Comparison of ENCODE assay signal across 8 cellular contexts in genomic region chr2:99337931-99338580, GRCh38. TPM values are rescaled to one million over a fixed set of nuclear protein-coding genes. Genes with fewer than 3 reads are reported as not detected.
DNase-seq lines count a peak whose midpoint lies in the region; ATAC-seq lines count a peak whose summit lies in the region.

No MANE protein-coding gene starts in this region.

- H3K36me3 Mint-ChIP-seq in CD8-positive, alpha-beta memory T cell: peaks cover 0 to 14% (median under 1%) of the 10 kb centered on the region in 3 donors

- H3K9me3 ChIP-seq in CD8-positive, alpha-beta memory T cell (ENCODE audit: low read length): no peaks in the 10 kb centered on the region
- no peaks in the 10 kb centered on the region for H3K9me3 ChIP-seq in endocrine pancreas (ENCODE audit: control insufficient read depth, low read length)
- no peaks in the 10 kb centered on the region for H3K9me3 ChIP-seq in neuron (ENCODE audit: low read length)

- CTCF ChIA-PET in CD8-positive, alpha-beta memory T cell (lab: Charles Lee): interaction anchor here (0.9 to 2.1 kb wide), 3 partner anchors 28 to 158 kb away, joined by 3 to 5 read pairs (median 3); partner anchors contain the start of gene REV1

- H3K27ac Mint-ChIP-seq in CD8-positive, alpha-beta memory T cell: no peak overlapping the region

- ATAC-seq in GM21717 (IDR thresholded peaks at IDR 0.05; ENCODE audit: unreplicated experiment): peak; percentile 1
- no peak for ATAC-seq in HG03378 (IDR thresholded peaks at IDR 0.05; ENCODE audit: unreplicated experiment)

- peaks cover 37% of the 10 kb centered on the region for H3K4me1 ChIP-seq in CD8-positive, alpha-beta memory T cell (ENCODE audit: insufficient read depth, low read length)
- peaks cover 12% of the 10 kb centered on the region for H3K4me1 ChIP-seq in endocrine pancreas (ENCODE audit: control insufficient read depth, insufficient read depth, low read length)
- peaks cover 14% of the 10 kb centered on the region for H3K4me1 ChIP-seq in neuron (ENCODE audit: insufficient read depth, low read length)

- no peak overlapping the region for H3K4me3 Mint-ChIP-seq in CD8-positive, alpha-beta memory T cell

- POLR2A ChIA-PET in CD8-positive, alpha-beta memory T cell (lab: Charles Lee): interaction anchor here (0.7 to 2.8 kb wide), 5 partner anchors 22 to 197 kb away, joined by 3 to 10 read pairs (median 5); partner anchors contain the start of genes LIPT1, MITD1, MRPL30 and REV1

- no peaks in the 10 kb centered on the region for H3K36me3 ChIP-seq in CD8-positive, alpha-beta memory T cell (ENCODE audit: insufficient read depth, low read length)
- no peaks in the 10 kb centered on the region for H3K36me3 ChIP-seq in endocrine pancreas (ENCODE audit: control insufficient read depth, insufficient read depth, low read length)
- H3K36me3 ChIP-seq in neuron (ENCODE audit: insufficient read depth, low read length): peaks cover under 1% of the 10 kb centered on the region

- H3K9me3 Mint-ChIP-seq in CD8-positive, alpha-beta memory T cell: no peaks in the 10 kb centered on the region

- peaks cover 28 to 49% (median 36%) of the 10 kb centered on the region in 3 donors for H3K4me1 Mint-ChIP-seq in CD8-positive, alpha-beta memory T cell

- H2AFZ ChIP-seq in neuron (ENCODE audit: low read depth, low read length): peak overlapping the region; percentile 96

- peak in 1 of 5 donors; percentile 0 for DNase-seq in CD8-positive, alpha-beta memory T cell
- peak; percentile 15 for DNase-seq in NCI-H526 treated with DMSO at 0.1 percent for 48 hours (lab: John Stamatoyannopoulos, UW)
- DNase-seq in GDM1 (lab: John Stamatoyannopoulos, UW): no peak
- DNase-seq in UCSD-AML1 (lab: John Stamatoyannopoulos, UW; ENCODE audit: unreplicated experiment): no peak

- no peaks in the 10 kb centered on the region for H3K27me3 ChIP-seq in CD8-positive, alpha-beta memory T cell (ENCODE audit: insufficient read depth, low read length, poor library complexity, severe bottlenecking)
- H3K27me3 ChIP-seq in endocrine pancreas (ENCODE audit: control insufficient read depth, insufficient read depth, low read length): no peaks in the 10 kb centered on the region
- no peaks in the 10 kb centered on the region for H3K27me3 ChIP-seq in neuron (ENCODE audit: insufficient read depth, low read length)

- H3K9ac ChIP-seq in endocrine pancreas (ENCODE audit: control insufficient read depth, insufficient read depth, low read length): peak overlapping the region; percentile 98

- peak overlapping the region; percentile 75 for H3K27ac ChIP-seq in CD8-positive, alpha-beta memory T cell (ENCODE audit: low read depth, low read length)

- H3K4me3 ChIP-seq in CD8-positive, alpha-beta memory T cell (ENCODE audit: low read length): peak overlapping the region; percentile 79
- H3K4me3 ChIP-seq in endocrine pancreas (ENCODE audit: control insufficient read depth, insufficient read depth, low read length) (peak overlapping the region; percentile 95), neuron (ENCODE audit: low read length) (peak overlapping the region; percentile 57)

- no peaks in the 10 kb centered on the region for H3K27me3 Mint-ChIP-seq in CD8-positive, alpha-beta memory T cell

RNA-seq across cellular contexts. Expression of gene EIF5B, which starts 0.9 kb away (rescaled TPM):
- total RNA-seq in CD8-positive, alpha-beta memory T cell: 10 to 100 TPM; 82.8 to 96.2 TPM
- polyA plus RNA-seq in CD8-positive, alpha-beta memory T cell: 18.1 TPM

RNA-seq across cellular contexts. Expression of gene TXNDC9, which starts 1.9 kb away (rescaled TPM):
- 10 to 100 TPM; 32.9 to 34.1 TPM for total RNA-seq in CD8-positive, alpha-beta memory T cell
- polyA plus RNA-seq in CD8-positive, alpha-beta memory T cell: 51.3 TPM

RNA-seq across cellular contexts. Expression of gene LYG1, which starts 37.1 kb away (rescaled TPM):
- total RNA-seq in CD8-positive, alpha-beta memory T cell: 1 to 10 TPM; 1.0 to 1.1 TPM
- not detected for polyA plus RNA-seq in CD8-positive, alpha-beta memory T cell
